Comparison of ENCODE assay signal across 1 cellular context in genomic region chr17:69417545-69418483, GRCh38.
TF ChIP-seq lines count a peak whose summit lies in the region.

No MANE protein-coding gene starts in this region.

TF ChIP-seq in H1, 55 proteins besides CTCF, POLR2A, EP300 and RAD21 (continued from another document):
- TF ChIP-seq, protein P1, sequence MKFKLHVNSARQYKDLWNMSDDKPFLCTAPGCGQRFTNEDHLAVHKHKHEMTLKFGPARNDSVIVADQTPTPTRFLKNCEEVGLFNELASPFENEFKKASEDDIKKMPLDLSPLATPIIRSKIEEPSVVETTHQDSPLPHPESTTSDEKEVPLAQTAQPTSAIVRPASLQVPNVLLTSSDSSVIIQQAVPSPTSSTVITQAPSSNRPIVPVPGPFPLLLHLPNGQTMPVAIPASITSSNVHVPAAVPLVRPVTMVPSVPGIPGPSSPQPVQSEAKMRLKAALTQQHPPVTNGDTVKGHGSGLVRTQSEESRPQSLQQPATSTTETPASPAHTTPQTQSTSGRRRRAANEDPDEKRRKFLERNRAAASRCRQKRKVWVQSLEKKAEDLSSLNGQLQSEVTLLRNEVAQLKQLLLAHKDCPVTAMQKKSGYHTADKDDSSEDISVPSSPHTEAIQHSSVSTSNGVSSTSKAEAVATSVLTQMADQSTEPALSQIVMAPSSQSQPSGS (IDR thresholded peaks at IDR 0.05; ENCODE audit: low read length) = no peak
- TF ChIP-seq GTF2F1 (IDR thresholded peaks at IDR 0.05; ENCODE audit: borderline replicate concordance, low read depth, low read length) = no peak
- no peak for TF ChIP-seq SRF (IDR thresholded peaks at IDR 0.05; ENCODE audit: low read depth, low read length)
- no peak for TF ChIP-seq EGR1 (IDR thresholded peaks at IDR 0.05; ENCODE audit: borderline replicate concordance, low read depth, low read length)
TF ChIP-seq in H1: peak in this region for 0.
